Comparison of ENCODE assay signal across 19 cellular contexts in genomic region chr5:6667648-6668047, GRCh38.
"Had no signal": no experiment of that assay in that cellular context is flagged by ENCODE, and none has a peak within 500 bp of the region (broad histone marks: within the 10 kb centered on the region; RNA-seq: fewer than 3 reads in every experiment).

No MANE protein-coding gene starts in this region.

- H3K4me3 Mint-ChIP-seq: dendritic cell treated with granulocyte-macrophage colony-stimulating factor and Interleukin-4, amounts not matched to agents 40 ng/mL and 50 ng/mL, for 4 days; mesothelial cell of epicardium; naive B cell had no signal

- H3K36me3 ChIP-seq: colonic mucosa had no signal

- H3K4me3 ChIP-seq: colonic mucosa, esophagus muscularis mucosa, gastroesophageal sphincter, heart left ventricle, hepatocyte, left lung, lower lobe of right lung, mucosa of descending colon had no signal

- H3K4me2 ChIP-seq: hepatocyte had no signal

- H3K79me2 ChIP-seq: hepatocyte had no signal

- ATAC-seq: foreskin keratinocyte, gastroesophageal sphincter, heart left ventricle, left cardiac atrium, left lung, left ventricle myocardium superior, lower lobe of right lung, mucosa of descending colon had no signal

- H3K4me1 Mint-ChIP-seq: mesothelial cell of epicardium, naive B cell had no signal

- H3K4me1 ChIP-seq: colonic mucosa, esophagus muscularis mucosa, foreskin keratinocyte, gastroesophageal sphincter, heart left ventricle, left lung, lower lobe of right lung had no signal

- H3K27ac ChIP-seq: colonic mucosa, esophagus muscularis mucosa, foreskin keratinocyte, gastroesophageal sphincter, heart left ventricle, hepatocyte, left lung, lower lobe of right lung had no signal

- DNase-seq: colonic mucosa; cortex of kidney; effector CD4-positive, alpha-beta T cell; effector memory CD4-positive, alpha-beta T cell; foreskin keratinocyte; heart left ventricle; hypothalamus; left cardiac atrium; left lung; left ventricle myocardium superior; lower lobe of right lung; mesenchymal stem cell; mucosa of descending colon; naive B cell had no signal

- H2AFZ ChIP-seq: hepatocyte had no signal

- H3K27me3 ChIP-seq: colonic mucosa, esophagus muscularis mucosa, foreskin keratinocyte, gastroesophageal sphincter, heart left ventricle, hepatocyte, left lung had no signal

- H3K9me3 Mint-ChIP-seq: dendritic cell treated with granulocyte-macrophage colony-stimulating factor and Interleukin-4, amounts not matched to agents 40 ng/mL and 50 ng/mL, for 4 days had no signal

- H3K27ac Mint-ChIP-seq: dendritic cell treated with granulocyte-macrophage colony-stimulating factor and Interleukin-4, amounts not matched to agents 40 ng/mL and 50 ng/mL, for 4 days; mesothelial cell of epicardium; naive B cell had no signal

- H3K27me3 Mint-ChIP-seq: dendritic cell treated with granulocyte-macrophage colony-stimulating factor and Interleukin-4, amounts not matched to agents 40 ng/mL and 50 ng/mL, for 4 days; naive B cell had no signal

- H3K9me3 ChIP-seq: colonic mucosa, esophagus muscularis mucosa, gastroesophageal sphincter, heart left ventricle, left lung, lower lobe of right lung, mucosa of descending colon had no signal
